Comparison of ENCODE assay signal across 19 cellular contexts in the genomic region with DNA sequence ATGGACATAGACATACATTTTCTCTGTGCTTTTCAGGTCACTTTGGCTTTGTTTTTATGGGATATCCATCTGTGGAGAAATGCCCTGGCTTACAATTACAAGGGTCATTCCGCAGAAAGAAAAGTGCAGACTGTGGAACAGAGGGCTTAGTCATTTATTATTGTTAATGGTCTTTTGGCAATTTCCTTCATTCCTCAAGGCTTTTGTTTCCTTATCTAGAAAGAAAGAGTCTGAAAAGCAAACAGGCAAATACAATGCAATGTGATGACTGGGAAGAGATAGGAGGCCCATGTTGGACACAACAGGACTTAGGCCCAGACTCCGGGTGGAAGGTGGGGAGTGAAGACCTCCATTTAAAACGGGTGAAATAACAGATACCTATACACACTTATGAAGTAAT.
DNase-seq lines count a peak whose midpoint lies in the region; FAIRE-seq and TF ChIP-seq lines count a peak whose summit lies in the region.
"Had no signal": no experiment of that assay in that cellular context is flagged by ENCODE, and none has a peak within 500 bp of the region (broad histone marks: within the 10 kb centered on the region; RNA-seq: fewer than 3 reads in every experiment).

No MANE protein-coding gene starts in this region.

- H3K27ac ChIP-seq in SJCRH30 = no peak overlapping the region
- H3K27ac ChIP-seq: heart right ventricle, HL-60, RWPE1 had no signal

- in situ Hi-C loops in GM13977 (cut with MboI; ENCODE audit: low pct_unique_long_range_greater_than_20kb, low sequenced_read_pairs, unreplicated experiment) = no loop called here

- no peaks in the 10 kb centered on the region; the same call in 1 of the 2 replicates for H3K9me3 ChIP-seq in SJCRH30 (replicated peaks)
- H3K9me3 ChIP-seq: heart right ventricle had no signal

- H3K4me3 ChIP-seq in cardiac fibroblast (replicated peaks in 1 of 2; ENCODE audit: low read depth in 2 of 2, low read length in 2 of 2) (no peak overlapping the region), SJCRH30 (no peak overlapping the region)
- H3K4me3 ChIP-seq: GM23338, heart right ventricle had no signal

- no peak for TF ChIP-seq CTCF in cardiac fibroblast (IDR thresholded peaks at IDR 0.05; ENCODE audit: low read depth, low read length)
- TF ChIP-seq CTCF in GM13977 (IDR thresholded peaks at IDR 0.05; ENCODE audit: extremely low read depth, insufficient read depth, missing control alignments) = no peak

- H3K27me3 ChIP-seq in SJCRH30 = no peaks in the 10 kb centered on the region
- H3K27me3 ChIP-seq: heart right ventricle had no signal

- no peak for TF ChIP-seq POLR2A in GM12892 (IDR thresholded peaks at IDR 0.05; ENCODE audit: low read depth, low read length)

- H3K36me3 ChIP-seq in SJCRH30 = no peaks in the 10 kb centered on the region
- H3K36me3 ChIP-seq: heart right ventricle had no signal

- FAIRE-seq in GM12892 (lab: Jason Lieb, UNC) = no peak
- FAIRE-seq: small intestine had no signal

- DNase-seq in H4 (ENCODE audit: low spot score) (peak; percentile 14), cardiac fibroblast (ENCODE audit: low read depth in 2 of 2) (peak; percentile 72 to 80), hepatic stellate cell (ENCODE audit: low spot score) (peak; percentile 10), smooth muscle cell of the brain vasculature (ENCODE audit: low read depth, low spot score) (peak; percentile 54), NCI-H82 (lab: John Stamatoyannopoulos, UW) (no peak), SJCRH30 (no peak), GM13977 (ENCODE audit: low spot score) (no peak), GM12892 (ENCODE audit: insufficient read length) (no peak)
- DNase-seq: activated CD4-positive, alpha-beta T cell treated with anti-CD3 and anti-CD28 coated beads for 4 hours; activated T-cell treated with anti-CD3 and anti-CD28 coated beads, Interleukin-2, amount 50 U/mL, for 4 hours; GF-D8; heart right ventricle; naive thymus-derived CD8-positive, alpha-beta T cell; NCI-H2081 treated with DMSO at 0.1 percent for 48 hours; NCI-H774; small intestine had no signal

- no peaks in the 10 kb centered on the region for H3K4me1 ChIP-seq in SJCRH30
- H3K4me1 ChIP-seq: heart right ventricle had no signal

Comparison
In these comparisons a context has a peak if more than half of its experiments do, and no peak if none do; other contexts are left out.
1. DNase-seq: peak in H4 (single experiment), cardiac fibroblast (2 of 2), hepatic stellate cell (single experiment) and smooth muscle cell of the brain vasculature (single experiment); none in NCI-H82 (single experiment), SJCRH30 (0 of 2), GM13977 (single experiment) and GM12892 (single experiment).